Comparison of ENCODE assay signal across 18 cellular contexts in genomic region chr9:112328545-112328944, GRCh38. TPM values are rescaled to one million over a fixed set of nuclear protein-coding genes. Genes with fewer than 3 reads are reported as not detected.
DNase-seq lines count a peak whose midpoint lies in the region; ATAC-seq, FAIRE-seq and TF ChIP-seq lines count a peak whose summit lies in the region.
"Had no signal": no experiment of that assay in that cellular context is flagged by ENCODE, and none has a peak within 500 bp of the region (broad histone marks: within the 10 kb centered on the region; RNA-seq: fewer than 3 reads in every experiment).

No MANE protein-coding gene starts in this region.

- H3K36me3 ChIP-seq in endocrine pancreas (ENCODE audit: control insufficient read depth, insufficient read depth, low read length): no peaks in the 10 kb centered on the region

- peaks cover 19% of the 10 kb centered on the region for H3K36me3 Mint-ChIP-seq in activated naive CD4-positive, alpha-beta T cell treated with anti-CD3 and anti-CD28 coated beads, Interleukin-2, amount 50 U/mL, for 24 hours
- H3K36me3 Mint-ChIP-seq in T-helper 17 cell (ENCODE audit: low read depth): peaks cover 3% of the 10 kb centered on the region
- H3K36me3 Mint-ChIP-seq in stimulated activated memory B cell treated with anti-CD40 and anti-IgM and Interleukin-4, amounts not matched to agents 10 μg/mL and 1 μg/mL and 100 μg/mL, for 72 hours: peaks cover 27% of the 10 kb centered on the region

- peak overlapping the region; percentile 22 for H3K4me3 ChIP-seq in endocrine pancreas (ENCODE audit: control insufficient read depth, insufficient read depth, low read length)
- H3K4me3 ChIP-seq: body of pancreas, smooth muscle cell had no signal

- ATAC-seq in T-helper 17 cell: no peak
- no peak for ATAC-seq in stimulated activated memory B cell treated with anti-CD40 and anti-IgM and Interleukin-4, amounts not matched to agents 10 μg/mL and 1 μg/mL and 100 μg/mL, for 72 hours
- ATAC-seq in HG03354 (IDR thresholded peaks at IDR 0.05; ENCODE audit: poor library complexity, severe bottlenecking, unreplicated experiment): no peak
- ATAC-seq: body of pancreas had no signal

- DNase-seq in activated naive CD4-positive, alpha-beta T cell treated with anti-CD3 and anti-CD28 coated beads, Interleukin-2, amount 50 U/mL, for 16 hours: no peak
- DNase-seq in T-helper 17 cell (no peak), nucleus accumbens (lab: John Stamatoyannopoulos, UW) (no peak), D721Med (ENCODE audit: insufficient read length, low spot score) (no peak)
- DNase-seq: activated gamma-delta T cell treated with Interleukin-2 at 50 U/mL for 16 hours; body of pancreas; Caco-2; KBM-7; NCI-H2171; NK-92 treated with Interleukin-12 subunit alpha and Interleukin-12 subunit beta, amount 100 ng/mL, for 24 hours; Right ventricle myocardium superior; stimulated activated naive CD4-positive, alpha-beta T cell treated with Interleukin-2 at 50 U/mL for 16 hours had no signal

- peaks cover 20% of the 10 kb centered on the region for H3K4me1 ChIP-seq in endocrine pancreas (ENCODE audit: control insufficient read depth, insufficient read depth, low read length)

- H3K27ac Mint-ChIP-seq in activated naive CD4-positive, alpha-beta T cell treated with anti-CD3 and anti-CD28 coated beads, Interleukin-2, amount 50 U/mL, for 24 hours: peak overlapping the region; percentile 75
- peak overlapping the region; percentile 66 for H3K27ac Mint-ChIP-seq in T-helper 17 cell
- peak overlapping the region; percentile 53 for H3K27ac Mint-ChIP-seq in stimulated activated memory B cell treated with anti-CD40 and anti-IgM and Interleukin-4, amounts not matched to agents 10 μg/mL and 1 μg/mL and 100 μg/mL, for 72 hours

- H3K4me3 Mint-ChIP-seq in activated naive CD4-positive, alpha-beta T cell treated with anti-CD3 and anti-CD28 coated beads, Interleukin-2, amount 50 U/mL, for 24 hours: peak overlapping the region; percentile 23
- H3K4me3 Mint-ChIP-seq in T-helper 17 cell: peak overlapping the region; percentile 36
- H3K4me3 Mint-ChIP-seq in stimulated activated memory B cell treated with anti-CD40 and anti-IgM and Interleukin-4, amounts not matched to agents 10 μg/mL and 1 μg/mL and 100 μg/mL, for 72 hours: no peak overlapping the region

- H3K27me3 Mint-ChIP-seq in activated naive CD4-positive, alpha-beta T cell treated with anti-CD3 and anti-CD28 coated beads, Interleukin-2, amount 50 U/mL, for 24 hours: no peaks in the 10 kb centered on the region
- H3K27me3 Mint-ChIP-seq in T-helper 17 cell: no peaks in the 10 kb centered on the region
- H3K27me3 Mint-ChIP-seq in stimulated activated memory B cell treated with anti-CD40 and anti-IgM and Interleukin-4, amounts not matched to agents 10 μg/mL and 1 μg/mL and 100 μg/mL, for 72 hours: no peaks in the 10 kb centered on the region

- TF ChIP-seq CTCF in D721Med (IDR thresholded peaks at IDR 0.05; ENCODE audit: insufficient read depth, missing control alignments): no peak

- FAIRE-seq in D721Med (lab: Jason Lieb, UNC): no peak
- FAIRE-seq: urothelium cell line had no signal

- no peaks in the 10 kb centered on the region for H3K27me3 ChIP-seq in endocrine pancreas (ENCODE audit: control insufficient read depth, insufficient read depth, low read length)
- H3K27me3 ChIP-seq: body of pancreas had no signal

- H3K4me1 Mint-ChIP-seq in activated naive CD4-positive, alpha-beta T cell treated with anti-CD3 and anti-CD28 coated beads, Interleukin-2, amount 50 U/mL, for 24 hours: peaks cover 67% of the 10 kb centered on the region
- peaks cover 48% of the 10 kb centered on the region for H3K4me1 Mint-ChIP-seq in T-helper 17 cell
- H3K4me1 Mint-ChIP-seq in stimulated activated memory B cell treated with anti-CD40 and anti-IgM and Interleukin-4, amounts not matched to agents 10 μg/mL and 1 μg/mL and 100 μg/mL, for 72 hours: peaks cover 60% of the 10 kb centered on the region

- H3K9me3 Mint-ChIP-seq in activated naive CD4-positive, alpha-beta T cell treated with anti-CD3 and anti-CD28 coated beads, Interleukin-2, amount 50 U/mL, for 24 hours: peaks cover 3% of the 10 kb centered on the region
- peaks cover 6% of the 10 kb centered on the region for H3K9me3 Mint-ChIP-seq in stimulated activated memory B cell treated with anti-CD40 and anti-IgM and Interleukin-4, amounts not matched to agents 10 μg/mL and 1 μg/mL and 100 μg/mL, for 72 hours

- no peak overlapping the region for H3K9ac ChIP-seq in endocrine pancreas (ENCODE audit: control insufficient read depth, insufficient read depth, low read length)

- H3K9me3 ChIP-seq in T-helper 17 cell (ENCODE audit: control insufficient read depth, low read length, poor library complexity, severe bottlenecking) (no peaks in the 10 kb centered on the region), endocrine pancreas (ENCODE audit: control insufficient read depth, low read length) (no peaks in the 10 kb centered on the region)
- H3K9me3 ChIP-seq: body of pancreas, Caco-2 had no signal

RNA-seq across cellular contexts. Expression of gene PTBP3, which starts 4.9 kb away (rescaled TPM):
- 100 to 1,000 TPM; 132 to 140 TPM for total RNA-seq in T-helper 17 cell

RNA-seq across cellular contexts. Expression of gene HSDL2, which starts 51.4 kb away (rescaled TPM):
- 10 to 100 TPM in 1 of 2 donors, 1 to 10 TPM in 1; 7.9 to 10.1 TPM for total RNA-seq in T-helper 17 cell
